In genomic region chr2:38750011-38750792, GRCh38 we compare ENCODE assay signal across 1 cellular context.
A peak's percentile ranks its signal among the peaks of the same experiment; 100 is the strongest.
TF ChIP-seq lines count a peak whose summit lies in the region.

No MANE protein-coding gene starts in this region.

TF ChIP-seq in K562, 482 proteins besides CTCF, POLR2A, EP300 and RAD21 (continued from another document and continues in another):
- TF ChIP-seq GATAD2B (IDR thresholded peaks at IDR 0.05; ENCODE audit: borderline replicate concordance) (0 out of 2 replicates have a peak, but pooled peaks have one; percentile 40), SRSF3 (IDR thresholded peaks at IDR 0.05; ENCODE audit: insufficient read depth, low read length) (no peak), RBM17 (IDR thresholded peaks at IDR 0.05; ENCODE audit: borderline replicate concordance, low read depth, low read length) (no peak), MAFF (IDR thresholded peaks at IDR 0.05; ENCODE audit: low read length) (no peak), NR2C1 (IDR thresholded peaks at IDR 0.05) (no peak), NR2C1 (tag; IDR thresholded peaks at IDR 0.05) (no peak), THAP7 (CRISPR knock-in tag; IDR thresholded peaks at IDR 0.05) (0 out of 2 replicates have a peak, but pooled peaks have one; percentile 59), CXXC5 (CRISPR knock-in tag; IDR thresholded peaks at IDR 0.05) (peak; percentile 65), FOXK1 (CRISPR knock-in tag; IDR thresholded peaks at IDR 0.05; ENCODE audit: borderline replicate concordance) (no peak), MYC (IDR thresholded peaks at IDR 0.05; ENCODE audit: low read depth, low read length) (peak; percentile 57; the same call in 1 of the 2 replicates), MYC (CRISPR knock-in tag; IDR thresholded peaks at IDR 0.05; ENCODE audit: borderline replicate concordance, low read depth) (no peak), TSC22D4 (tag; IDR thresholded peaks at IDR 0.05) (no peak), ZNF232 (CRISPR knock-in tag; IDR thresholded peaks at IDR 0.05) (0 out of 2 replicates have a peak, but pooled peaks have one; percentile 9), HOXB6 (CRISPR knock-in tag; IDR thresholded peaks at IDR 0.05; ENCODE audit: borderline replicate concordance) (no peak), NR3C1 (CRISPR knock-in tag; IDR thresholded peaks at IDR 0.05) (no peak), FOXA3 (CRISPR knock-in tag; conservative IDR thresholded peaks at IDR 0.05 in 1 of 2, IDR thresholded peaks at IDR 0.05 in 1 of 2) (peak in 1 of 2 experiments; percentile 23; a peak in 1 of 4 replicates), FOXK2 (conservative IDR thresholded peaks at IDR 0.05 in 1 of 2, IDR thresholded peaks at IDR 0.05 in 1 of 2; ENCODE audit: low read depth in 2 of 2) (no peak), STAT5A (IDR thresholded peaks at IDR 0.05; ENCODE audit: borderline replicate concordance, low read length) (no peak), E2F4 (CRISPR knock-in tag; IDR thresholded peaks at IDR 0.05; ENCODE audit: low read depth) (no peak), RBM34 (IDR thresholded peaks at IDR 0.05; ENCODE audit: borderline replicate concordance, insufficient read depth, low read length) (no peak), ZNF3 (CRISPR knock-in tag; IDR thresholded peaks at IDR 0.05) (no peak), ZBTB17 (CRISPR knock-in tag; IDR thresholded peaks at IDR 0.05) (0 out of 2 replicates have a peak, but pooled peaks have one; percentile 22), FUS (optimal IDR thresholded peaks at IDR 0.05; ENCODE audit: low read depth, low read length) (peak; percentile 96), ILF3 (IDR thresholded peaks at IDR 0.05; ENCODE audit: borderline replicate concordance) (0 out of 2 replicates have a peak, but pooled peaks have one; percentile 13), PCBP1 (IDR thresholded peaks at IDR 0.05; ENCODE audit: low read depth, low read length, poor library complexity, severe bottlenecking) (peak; percentile 41), RFX1 (IDR thresholded peaks at IDR 0.05) (no peak), SIN3B (IDR thresholded peaks at IDR 0.05; ENCODE audit: low read depth) (peak; percentile 23; the same call in 1 of the 2 replicates), CBX3 (IDR thresholded peaks at IDR 0.05; ENCODE audit: borderline replicate concordance in 1 of 2, low read length in 2 of 2) (no peak), SUPT5H (IDR thresholded peaks at IDR 0.05) (no peak), NCOA2 (IDR thresholded peaks at IDR 0.05; ENCODE audit: partially characterized antibody in 2 of 2) (no peak), CTBP1 (IDR thresholded peaks at IDR 0.05; ENCODE audit: borderline replicate concordance) (peak; percentile 18; the same call in 1 of the 2 replicates), ZNF311 (CRISPR knock-in tag; IDR thresholded peaks at IDR 0.05) (no peak), HINFP (tag; conservative IDR thresholded peaks at IDR 0.05; ENCODE audit: low read depth) (no peak), MXI1 (IDR thresholded peaks at IDR 0.05; ENCODE audit: low read depth, low read length) (no peak), ZNF551 (CRISPR knock-in tag; IDR thresholded peaks at IDR 0.05) (no peak), ZFP30 (CRISPR knock-in tag; IDR thresholded peaks at IDR 0.05; ENCODE audit: borderline replicate concordance) (no peak), RBM14 (IDR thresholded peaks at IDR 0.05; ENCODE audit: borderline replicate concordance, insufficient read depth, low read depth, low read length) (no peak), ERF (CRISPR knock-in tag; IDR thresholded peaks at IDR 0.05) (0 out of 2 replicates have a peak, but pooled peaks have one; percentile 69), SP2 (IDR thresholded peaks at IDR 0.05; ENCODE audit: extremely low read depth, low read depth, low read length, poor library complexity, severe bottlenecking) (no peak), ZNF592 (IDR thresholded peaks at IDR 0.05) (0 out of 2 replicates have a peak, but pooled peaks have one; percentile 29), CHD1 (IDR thresholded peaks at IDR 0.05; ENCODE audit: low read length) (no peak), MEF2A (IDR thresholded peaks at IDR 0.05; ENCODE audit: control insufficient read depth, low read depth, low read length) (no peak), HSF4 (CRISPR knock-in tag; IDR thresholded peaks at IDR 0.05; ENCODE audit: borderline replicate concordance) (no peak), BDP1 (IDR thresholded peaks at IDR 0.05; ENCODE audit: insufficient read depth, insufficient read length) (no peak), HMGN3 (IDR thresholded peaks at IDR 0.05; ENCODE audit: borderline replicate concordance, extremely low read depth, insufficient read length, low read depth, low read length) (peak; percentile 76), TAF7 (tag; IDR thresholded peaks at IDR 0.05) (no peak), ZNF79 (CRISPR knock-in tag; IDR thresholded peaks at IDR 0.05; ENCODE audit: low read depth) (no peak)
- TF ChIP-seq, protein P1, sequence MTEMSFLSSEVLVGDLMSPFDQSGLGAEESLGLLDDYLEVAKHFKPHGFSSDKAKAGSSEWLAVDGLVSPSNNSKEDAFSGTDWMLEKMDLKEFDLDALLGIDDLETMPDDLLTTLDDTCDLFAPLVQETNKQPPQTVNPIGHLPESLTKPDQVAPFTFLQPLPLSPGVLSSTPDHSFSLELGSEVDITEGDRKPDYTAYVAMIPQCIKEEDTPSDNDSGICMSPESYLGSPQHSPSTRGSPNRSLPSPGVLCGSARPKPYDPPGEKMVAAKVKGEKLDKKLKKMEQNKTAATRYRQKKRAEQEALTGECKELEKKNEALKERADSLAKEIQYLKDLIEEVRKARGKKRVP (CRISPR knock-in tag; IDR thresholded peaks at IDR 0.05): no peak
- TF ChIP-seq, protein P2, sequence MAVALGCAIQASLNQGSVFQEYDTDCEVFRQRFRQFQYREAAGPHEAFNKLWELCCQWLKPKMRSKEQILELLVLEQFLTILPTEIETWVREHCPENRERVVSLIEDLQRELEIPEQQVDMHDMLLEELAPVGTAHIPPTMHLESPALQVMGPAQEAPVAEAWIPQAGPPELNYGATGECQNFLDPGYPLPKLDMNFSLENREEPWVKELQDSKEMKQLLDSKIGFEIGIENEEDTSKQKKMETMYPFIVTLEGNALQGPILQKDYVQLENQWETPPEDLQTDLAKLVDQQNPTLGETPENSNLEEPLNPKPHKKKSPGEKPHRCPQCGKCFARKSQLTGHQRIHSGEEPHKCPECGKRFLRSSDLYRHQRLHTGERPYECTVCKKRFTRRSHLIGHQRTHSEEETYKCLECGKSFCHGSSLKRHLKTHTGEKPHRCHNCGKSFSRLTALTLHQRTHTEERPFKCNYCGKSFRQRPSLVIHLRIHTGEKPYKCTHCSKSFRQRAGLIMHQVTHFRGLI (CRISPR knock-in tag; IDR thresholded peaks at IDR 0.05): no peak
- TF ChIP-seq, protein P3, sequence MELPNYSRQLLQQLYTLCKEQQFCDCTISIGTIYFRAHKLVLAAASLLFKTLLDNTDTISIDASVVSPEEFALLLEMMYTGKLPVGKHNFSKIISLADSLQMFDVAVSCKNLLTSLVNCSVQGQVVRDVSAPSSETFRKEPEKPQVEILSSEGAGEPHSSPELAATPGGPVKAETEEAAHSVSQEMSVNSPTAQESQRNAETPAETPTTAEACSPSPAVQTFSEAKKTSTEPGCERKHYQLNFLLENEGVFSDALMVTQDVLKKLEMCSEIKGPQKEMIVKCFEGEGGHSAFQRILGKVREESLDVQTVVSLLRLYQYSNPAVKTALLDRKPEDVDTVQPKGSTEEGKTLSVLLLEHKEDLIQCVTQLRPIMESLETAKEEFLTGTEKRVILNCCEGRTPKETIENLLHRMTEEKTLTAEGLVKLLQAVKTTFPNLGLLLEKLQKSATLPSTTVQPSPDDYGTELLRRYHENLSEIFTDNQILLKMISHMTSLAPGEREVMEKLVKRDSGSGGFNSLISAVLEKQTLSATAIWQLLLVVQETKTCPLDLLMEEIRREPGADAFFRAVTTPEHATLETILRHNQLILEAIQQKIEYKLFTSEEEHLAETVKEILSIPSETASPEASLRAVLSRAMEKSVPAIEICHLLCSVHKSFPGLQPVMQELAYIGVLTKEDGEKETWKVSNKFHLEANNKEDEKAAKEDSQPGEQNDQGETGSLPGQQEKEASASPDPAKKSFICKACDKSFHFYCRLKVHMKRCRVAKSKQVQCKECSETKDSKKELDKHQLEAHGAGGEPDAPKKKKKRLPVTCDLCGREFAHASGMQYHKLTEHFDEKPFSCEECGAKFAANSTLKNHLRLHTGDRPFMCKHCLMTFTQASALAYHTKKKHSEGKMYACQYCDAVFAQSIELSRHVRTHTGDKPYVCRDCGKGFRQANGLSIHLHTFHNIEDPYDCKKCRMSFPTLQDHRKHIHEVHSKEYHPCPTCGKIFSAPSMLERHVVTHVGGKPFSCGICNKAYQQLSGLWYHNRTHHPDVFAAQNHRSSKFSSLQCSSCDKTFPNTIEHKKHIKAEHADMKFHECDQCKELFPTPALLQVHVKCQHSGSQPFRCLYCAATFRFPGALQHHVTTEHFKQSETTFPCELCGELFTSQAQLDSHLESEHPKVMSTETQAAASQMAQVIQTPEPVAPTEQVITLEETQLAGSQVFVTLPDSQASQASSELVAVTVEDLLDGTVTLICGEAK (IDR thresholded peaks at IDR 0.05): no peak; the same call in 1 of the 2 replicates
- TF ChIP-seq, protein P3 (CRISPR knock-in tag; IDR thresholded peaks at IDR 0.05): no peak
